ENCODE assay signal across 8 cellular contexts in genomic region chr6:722077-722524, GRCh38. TPM values are rescaled to one million over a fixed set of nuclear protein-coding genes. Genes with fewer than 3 reads are reported as not detected.
DNase-seq lines count a peak whose midpoint lies in the region; ATAC-seq and TF ChIP-seq lines count a peak whose summit lies in the region.

No MANE protein-coding gene starts in this region.

- H3K4me3 ChIP-seq in NB4 (ENCODE audit: low read depth, low read length), result no peak overlapping the region

- intact Hi-C loops in left ventricle myocardium superior (cut with micrococcal nuclease) (no loop called here), sciatic nerve (cut with DNase I) (no loop called here)

- no peak for TF ChIP-seq POLR2A in NB4 (IDR thresholded peaks at IDR 0.05; ENCODE audit: extremely low read depth, insufficient read length)

- peak; percentile 97 for TF ChIP-seq CTCF in NB4 (IDR thresholded peaks at IDR 0.05; ENCODE audit: low read depth, low read length)

- DNase-seq in NCI-H1092 treated with DMSO at 0.1 percent for 48 hours (lab: John Stamatoyannopoulos, UW) (peak; percentile 3), NCI-H1092 (lab: John Stamatoyannopoulos, UW) (no peak), NB4 (ENCODE audit: low read depth) (peak; percentile 82), T-helper 9 cell (peak; percentile 64), amygdala (lab: John Stamatoyannopoulos, UW) (peak in 40 of 56 donors; percentile 3 to 76 (median 36)), left ventricle myocardium superior (peak; percentile 82), sciatic nerve (ENCODE audit: low spot score) (peak; percentile 86)

- ATAC-seq in left ventricle myocardium superior (peak; percentile 70), sciatic nerve (peak; percentile 75), HG02884 (IDR thresholded peaks at IDR 0.05; ENCODE audit: unreplicated experiment) (no peak)

RNA-seq across cellular contexts. Expression of gene EXOC2, which starts 29.2 kb away (rescaled TPM):
- 12.7 TPM for total RNA-seq in left ventricle myocardium superior
- 27.2 TPM for total RNA-seq in sciatic nerve
